ENCODE assay signal across 9 cellular contexts in the genomic region with DNA sequence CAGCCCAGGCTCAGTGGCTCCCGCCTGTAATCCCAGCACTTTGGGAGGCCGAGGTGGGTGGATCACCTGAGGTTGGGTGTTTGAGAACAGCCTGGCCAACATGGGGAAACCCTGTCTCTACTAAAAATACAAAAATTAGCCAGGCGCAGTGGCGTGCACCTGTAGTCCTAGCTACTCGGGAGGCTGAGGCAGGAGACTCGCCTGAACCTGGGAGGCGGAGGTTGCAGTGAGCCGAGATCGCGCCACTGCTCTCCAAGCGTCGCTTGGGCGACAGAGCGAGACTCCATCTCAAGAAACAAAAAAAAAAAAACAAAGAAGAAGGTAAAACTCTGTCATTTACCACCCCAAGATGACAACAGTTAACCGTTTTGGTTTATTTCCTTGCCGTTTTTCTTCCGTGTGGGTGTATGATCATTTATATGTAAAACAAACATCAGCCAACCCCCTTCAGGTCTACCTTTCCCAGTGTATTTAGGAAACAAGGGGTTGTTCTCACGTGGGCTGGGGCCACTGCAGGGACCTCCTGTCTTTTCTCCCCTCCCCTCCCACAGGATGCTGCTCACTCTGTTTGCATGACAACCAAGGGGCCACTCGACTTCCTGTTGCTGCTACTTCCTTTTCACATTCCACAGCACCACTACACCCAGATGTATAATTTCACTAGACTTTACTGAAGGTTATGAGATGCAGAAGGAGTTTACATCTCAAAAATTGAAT. TPM values are rescaled to one million over a fixed set of nuclear protein-coding genes. Genes with fewer than 3 reads are reported as not detected.
DNase-seq lines count a peak whose midpoint lies in the region; ATAC-seq and TF ChIP-seq lines count a peak whose summit lies in the region.
"Had no signal": no experiment of that assay in that cellular context is flagged by ENCODE, and none has a peak within 500 bp of the region (broad histone marks: within the 10 kb centered on the region; RNA-seq: fewer than 3 reads in every experiment).

No MANE protein-coding gene starts in this region.

- no peak for TF ChIP-seq POLR2A in tibial nerve (IDR thresholded peaks at IDR 0.05)

- H3K4me3 ChIP-seq in tibial nerve = peak overlapping the region in 1 of 4 donors; percentile 1
- H3K4me3 ChIP-seq: pancreas had no signal

- no peaks in the 10 kb centered on the region for H3K36me3 Mint-ChIP-seq in T-helper 17 cell (ENCODE audit: low read depth)

- peak overlapping the region; percentile 97 for H3K27ac Mint-ChIP-seq in T-helper 17 cell

- peak overlapping the region in 1 of 4 donors; percentile 75 for H3K27ac ChIP-seq in tibial nerve
- H3K27ac ChIP-seq: pancreas had no signal

- no peaks in the 10 kb centered on the region for H3K9me3 ChIP-seq in T-helper 17 cell (ENCODE audit: control insufficient read depth, low read length, poor library complexity, severe bottlenecking)
- no peaks in the 10 kb centered on the region for H3K9me3 ChIP-seq in tibial nerve
- H3K9me3 ChIP-seq: pancreas had no signal

- no peaks in the 10 kb centered on the region for H3K27me3 Mint-ChIP-seq in T-helper 17 cell

- peaks cover 0 to 4% (median 0%) of the 10 kb centered on the region in 4 donors for H3K4me1 ChIP-seq in tibial nerve
- H3K4me1 ChIP-seq: pancreas had no signal

- peaks cover 0 to 4% of the 10 kb centered on the region in 2 donors for H3K27me3 ChIP-seq in tibial nerve
- H3K27me3 ChIP-seq: pancreas had no signal

- WGBS in tibial nerve, 2 donors = 76 to 77% methylated on average over 19 of the region's 19 CpGs

- H3K36me3 ChIP-seq in tibial nerve = no peaks in the 10 kb centered on the region
- H3K36me3 ChIP-seq: pancreas had no signal

- no peak for TF ChIP-seq EP300 in tibial nerve (IDR thresholded peaks at IDR 0.05)

- peak; percentile 31 to 59 (median 44) for DNase-seq in T-helper 17 cell
- peak; percentile 87 for DNase-seq in central memory CD4-positive, alpha-beta T cell
- peak; percentile 48 to 71 for DNase-seq in stimulated activated CD4-positive, alpha-beta T cell treated with anti-CD3 and anti-CD28 coated beads, Interleukin-4, amount 100 ng/mL, for 4 hours
- no peak for DNase-seq in tibial nerve (ENCODE audit: low spot score in 2 of 2)
- DNase-seq in COR-L47 (lab: John Stamatoyannopoulos, UW) = no peak
- DNase-seq in NCI-H510A (lab: John Stamatoyannopoulos, UW) = no peak
- DNase-seq: pancreas had no signal

- no peak for TF ChIP-seq CTCF in tibial nerve (IDR thresholded peaks at IDR 0.05)

- H3K4me3 Mint-ChIP-seq in T-helper 17 cell = peak overlapping the region; percentile 89

- H3K4me1 Mint-ChIP-seq in T-helper 17 cell = peaks cover 67% of the 10 kb centered on the region

- ATAC-seq in GM18873 (IDR thresholded peaks at IDR 0.05; ENCODE audit: low FRiP score, unreplicated experiment) = peak; percentile 56
- ATAC-seq in HG03025 (IDR thresholded peaks at IDR 0.05; ENCODE audit: low FRiP score, unreplicated experiment) = peak; percentile 69
- peak; percentile 92 for ATAC-seq in T-helper 17 cell

RNA-seq across cellular contexts. Expression of gene TTC9, which starts 13.6 kb away (rescaled TPM):
- 10 to 100 TPM in 1 of 2 donors, 1 to 10 TPM in 1; 8.2 to 11.7 TPM for total RNA-seq in T-helper 17 cell
- 1 to 10 TPM; 3.9 to 6.9 (median 5.4) TPM for total RNA-seq in tibial nerve

RNA-seq across cellular contexts. Expression of gene MED6, which starts 54.8 kb away (rescaled TPM):
- total RNA-seq in T-helper 17 cell (10 to 100 TPM; 74.5 to 90.4 TPM), tibial nerve (10 to 100 TPM; 23.4 to 47.2 (median 41.1) TPM)

Comparison
In these comparisons a context has a peak if more than half of its experiments do, and no peak if none do; other contexts are left out.
1. DNase-seq: peak in T-helper 17 cell (3 of 3), central memory CD4-positive, alpha-beta T cell (single experiment) and stimulated activated CD4-positive, alpha-beta T cell treated with anti-CD3 and anti-CD28 coated beads, Interleukin-4, amount 100 ng/mL, for 4 hours (2 of 2); none in tibial nerve (0 of 2), COR-L47 (single experiment) and NCI-H510A (single experiment).
2. Peak in every context shown above with its lines, with median percentiles within 50 percentile points of each other: ATAC-seq.